In genomic region chr5:144487207-144487606, GRCh38 we compare ENCODE assay signal across 21 cellular contexts.
DNase-seq lines count a peak whose midpoint lies in the region; TF ChIP-seq lines count a peak whose summit lies in the region.
"Had no signal": no experiment of that assay in that cellular context is flagged by ENCODE, and none has a peak within 500 bp of the region (broad histone marks: within the 10 kb centered on the region; RNA-seq: fewer than 3 reads in every experiment).

No MANE protein-coding gene starts in this region.

- peak overlapping the region; percentile 21 for H3K4me3 Mint-ChIP-seq in progenitor cell of endocrine pancreas (ENCODE audit: low read depth)
- no peak overlapping the region for H3K4me3 Mint-ChIP-seq in mesothelial cell of epicardium
- H3K4me3 Mint-ChIP-seq: activated CD4-positive, alpha-beta T cell treated with anti-CD3 and anti-CD28 coated beads for 36 hours; neural crest cell had no signal

- H3K4me3 ChIP-seq in Loucy (ENCODE audit: low read length, poor library complexity, severe bottlenecking) (no peak overlapping the region), choroid plexus epithelial cell (ENCODE audit: low read depth, low read length) (no peak overlapping the region)
- H3K4me3 ChIP-seq: BLaER1, spleen, thoracic aorta had no signal

- H3K9me2 ChIP-seq in Loucy (replicated peaks; ENCODE audit: low read depth, low read length), result no peaks in the 10 kb centered on the region

- H3K9me3 Mint-ChIP-seq in progenitor cell of endocrine pancreas (ENCODE audit: low read depth), result peaks cover 19% of the 10 kb centered on the region
- peaks cover 27% of the 10 kb centered on the region for H3K9me3 Mint-ChIP-seq in mesothelial cell of epicardium

- H3K9ac ChIP-seq in Loucy (ENCODE audit: low read depth, low read length, poor library complexity, severe bottlenecking), result no peak overlapping the region
- H3K9ac ChIP-seq: BLaER1 had no signal

- no peak overlapping the region for H2AFZ ChIP-seq in Loucy (ENCODE audit: low read length)

- H3K27me3 Mint-ChIP-seq in progenitor cell of endocrine pancreas (no peaks in the 10 kb centered on the region), mesothelial cell of epicardium (ENCODE audit: low read depth) (no peaks in the 10 kb centered on the region)

- H3F3A ChIP-seq in Loucy (ENCODE audit: low read depth), result no peaks in the 10 kb centered on the region

- TF ChIP-seq CTCF in Loucy (conservative IDR thresholded peaks at IDR 0.05; ENCODE audit: low read length) (peak; percentile 27; the same call in 1 of the 2 replicates), choroid plexus epithelial cell (conservative IDR thresholded peaks at IDR 0.05; ENCODE audit: low read depth, low read length) (peak; percentile 14), progenitor cell of endocrine pancreas (IDR thresholded peaks at IDR 0.05; ENCODE audit: unreplicated experiment) (peak; percentile 34), mesothelial cell of epicardium (IDR thresholded peaks at IDR 0.05; ENCODE audit: unreplicated experiment) (no peak)

- H3K9me3 ChIP-seq in Loucy (ENCODE audit: insufficient read depth, low read depth, low read length), result no peaks in the 10 kb centered on the region

- H3K27me3 ChIP-seq in Loucy (ENCODE audit: insufficient read depth, low read length, poor library complexity, severe bottlenecking), result no peaks in the 10 kb centered on the region
- H3K27me3 ChIP-seq: BLaER1 had no signal

- H3K36me3 ChIP-seq in Loucy (ENCODE audit: insufficient read depth, low read length), result no peaks in the 10 kb centered on the region
- H3K36me3 ChIP-seq: BLaER1, spleen, thoracic aorta had no signal

- no peak overlapping the region for H3K27ac ChIP-seq in substantia nigra (ENCODE audit: low read depth, low read length, poor library complexity, severe bottlenecking)
- H3K27ac ChIP-seq: BLaER1, spleen, thoracic aorta had no signal

- H4K20me1 ChIP-seq in Loucy (ENCODE audit: insufficient read depth, low read length, poor library complexity, severe bottlenecking), result no peaks in the 10 kb centered on the region
- H4K20me1 ChIP-seq: BLaER1 had no signal

- DNase-seq in NCI-H345 (lab: John Stamatoyannopoulos, UW) (peak; percentile 30), NCI-H345 treated with DMSO at 0.1 percent for 48 hours (lab: John Stamatoyannopoulos, UW; ENCODE audit: unreplicated experiment) (no peak), choroid plexus epithelial cell (ENCODE audit: low read depth) (no peak), progenitor cell of endocrine pancreas (ENCODE audit: low spot score, unreplicated experiment) (no peak), mesothelial cell of epicardium (ENCODE audit: low spot score in 2 of 2, unreplicated experiment in 2 of 2) (no peak), NCI-H226 (no peak), substantia nigra (lab: John Stamatoyannopoulos, UW) (no peak)
- DNase-seq: activated CD4-positive, alpha-beta T cell treated with anti-CD3 and anti-CD28 coated beads for 36 hours; activated gamma-delta T cell; amygdala; effector memory CD4-positive, alpha-beta T cell; GDM1; midbrain; NCI-H1930; NCI-H526; spleen; T1000 had no signal

- peak overlapping the region; percentile 84 for H3K27ac Mint-ChIP-seq in progenitor cell of endocrine pancreas
- no peak overlapping the region for H3K27ac Mint-ChIP-seq in mesothelial cell of epicardium
- H3K27ac Mint-ChIP-seq: activated CD4-positive, alpha-beta T cell treated with anti-CD3 and anti-CD28 coated beads for 36 hours had no signal

- H3K4me1 ChIP-seq in Loucy (ENCODE audit: insufficient read depth, low read length, poor library complexity, severe bottlenecking), result no peaks in the 10 kb centered on the region
- H3K4me1 ChIP-seq: BLaER1, spleen had no signal

- peaks cover 55% of the 10 kb centered on the region for H3K4me1 Mint-ChIP-seq in progenitor cell of endocrine pancreas (ENCODE audit: low read depth)
- peaks cover 3% of the 10 kb centered on the region for H3K4me1 Mint-ChIP-seq in mesothelial cell of epicardium
- H3K4me1 Mint-ChIP-seq: activated CD4-positive, alpha-beta T cell treated with anti-CD3 and anti-CD28 coated beads for 36 hours had no signal

- H3K4me2 ChIP-seq in Loucy (ENCODE audit: low read depth, low read length, poor library complexity, severe bottlenecking), result no peak overlapping the region
- H3K4me2 ChIP-seq: BLaER1 had no signal

- H3K79me2 ChIP-seq in Loucy (ENCODE audit: insufficient read depth, low read length), result no peaks in the 10 kb centered on the region

- H3K36me3 Mint-ChIP-seq in progenitor cell of endocrine pancreas (ENCODE audit: insufficient read depth) (peaks cover 14% of the 10 kb centered on the region), mesothelial cell of epicardium (peaks cover 1% of the 10 kb centered on the region)
